ENCODE assay signal across 16 cellular contexts in genomic region chr6:109662192-109662591, GRCh38. TPM values are rescaled to one million over a fixed set of nuclear protein-coding genes. Genes with fewer than 3 reads are reported as not detected.
DNase-seq lines count a peak whose midpoint lies in the region; FAIRE-seq and TF ChIP-seq lines count a peak whose summit lies in the region.
"Had no signal": no experiment of that assay in that cellular context is flagged by ENCODE, and none has a peak within 500 bp of the region (broad histone marks: within the 10 kb centered on the region; RNA-seq: fewer than 3 reads in every experiment).

No MANE protein-coding gene starts in this region.

- DNase-seq in ELR (ENCODE audit: low read depth): peak; percentile 63
- DNase-seq in M059J (ENCODE audit: low read depth): peak; percentile 21
- peak; percentile 45 for DNase-seq in dermis blood vessel endothelial cell
- no peak for DNase-seq in keratinocyte (ENCODE audit: low read depth, low spot score)
- no peak for DNase-seq in NCI-H1092 treated with DMSO at 0.1 percent for 48 hours (lab: John Stamatoyannopoulos, UW)
- no peak for DNase-seq in DMS79 (lab: John Stamatoyannopoulos, UW)
- no peak for DNase-seq in dorsolateral prefrontal cortex
- DNase-seq: C1 segment of cervical spinal cord, DMS 273 treated with DMSO at 0.1 percent for 48 hours, NCI-H1048, NCI-H1694, NCI-H524, Peyer's patch, SHP77 had no signal

- H3K27ac ChIP-seq in keratinocyte (ENCODE audit: control insufficient read depth, insufficient read depth, low read length): no peak overlapping the region
- no peak overlapping the region for H3K27ac ChIP-seq in dorsolateral prefrontal cortex
- H3K27ac ChIP-seq: A549, Peyer's patch had no signal

- peaks cover 30% of the 10 kb centered on the region for H3K4me1 ChIP-seq in keratinocyte (ENCODE audit: control insufficient read depth, extremely low read depth, insufficient read depth, low read length)
- H3K4me1 ChIP-seq: A549, Peyer's patch had no signal

- dilution Hi-C loops in keratinocyte (cut with MboI; ENCODE audit: extremely low pct_ligation_motif_present, low sequenced_read_pairs): no loop called here

- H3K4me3 ChIP-seq in keratinocyte (ENCODE audit: control insufficient read depth in 2 of 3, extremely low read depth in 1 of 3, insufficient read depth in 2 of 3, low read depth in 1 of 3, low read length in 3 of 3) (no peak overlapping the region), dorsolateral prefrontal cortex (no peak overlapping the region)
- H3K4me3 ChIP-seq: A549, K562, Peyer's patch had no signal

- H3K9me3 ChIP-seq in keratinocyte (ENCODE audit: control insufficient read depth, low read depth, low read length): no peaks in the 10 kb centered on the region
- H3K9me3 ChIP-seq: A549, Peyer's patch had no signal

- TF ChIP-seq CTCF in keratinocyte (optimal IDR thresholded peaks at IDR 0.05 in 1 of 3, IDR thresholded peaks at IDR 0.05 in 1 of 3, conservative IDR thresholded peaks at IDR 0.05 in 1 of 3; ENCODE audit: extremely low read depth in 1 of 3, insufficient read depth in 2 of 3, low read length in 3 of 3): no peak
- TF ChIP-seq CTCF in dorsolateral prefrontal cortex (IDR thresholded peaks at IDR 0.05 in 54 of 56, conservative IDR thresholded peaks at IDR 0.05 in 2 of 56; ENCODE audit: low read depth in 1 of 56, partially characterized antibody in 56 of 56): no peak

- H3K9me1 ChIP-seq in keratinocyte (ENCODE audit: control insufficient read depth, extremely low read depth, insufficient read depth, low read length): no peaks in the 10 kb centered on the region

- no peak overlapping the region for H2AFZ ChIP-seq in keratinocyte (ENCODE audit: control insufficient read depth, low read length)

- intact Hi-C loops in dorsolateral prefrontal cortex (cut with DNase I): no loop called here

- peak; percentile 94 for FAIRE-seq in keratinocyte (lab: Jason Lieb, UNC)
- FAIRE-seq: A549, K562 had no signal

- H3K36me3 ChIP-seq in keratinocyte (ENCODE audit: control insufficient read depth in 2 of 2, extremely low read depth in 1 of 2, insufficient read depth in 2 of 2, low read length in 2 of 2): no peaks in the 10 kb centered on the region
- H3K36me3 ChIP-seq: Peyer's patch had no signal

- no peak overlapping the region for H3K4me2 ChIP-seq in keratinocyte (ENCODE audit: control insufficient read depth, extremely low read depth, insufficient read depth, low read depth, low read length)
- H3K4me2 ChIP-seq: A549 had no signal

- H3K27me3 ChIP-seq in keratinocyte (ENCODE audit: control insufficient read depth, extremely low read depth, insufficient read depth, low read length) (no peaks in the 10 kb centered on the region), dorsolateral prefrontal cortex (no peaks in the 10 kb centered on the region)
- H3K27me3 ChIP-seq: Peyer's patch had no signal

- no peak overlapping the region for H3K9ac ChIP-seq in keratinocyte (ENCODE audit: control insufficient read depth, extremely low read depth, insufficient read depth, low read length)

- no peaks in the 10 kb centered on the region for H4K20me1 ChIP-seq in keratinocyte (ENCODE audit: control insufficient read depth, extremely low read depth, insufficient read depth, low read length)

- no peaks in the 10 kb centered on the region for H3K79me2 ChIP-seq in keratinocyte (ENCODE audit: control insufficient read depth, insufficient read depth, low read length)

RNA-seq across cellular contexts. Expression of gene AK9, which starts 28.8 kb away (rescaled TPM):
- 1.2 and 3.7 TPM in 2 replicates for total RNA-seq in M059J (2014; rRNA removed; shearing (Covaris generic))
- total RNA-seq in dermis blood vessel endothelial cell (2.9 and 13.1 TPM in 2 replicates), dorsolateral prefrontal cortex (10 to 100 TPM; 19.7 to 45.7 (median 26.7) TPM)
- 0.94 to 1.8 TPM (median 1.2 TPM) in 3 replicates for polyA plus RNA-seq in keratinocyte
- polyA plus RNA-seq in keratinocyte (2011; ENCODE audit: low read depth): 15.6 TPM
- polyA plus RNA-seq in keratinocyte (2011; cell fraction: cytosol; rRNA removed): 0.71 and 1.7 TPM in 2 replicates
- 1.3 and 2.3 TPM in 2 replicates for polyA plus RNA-seq in keratinocyte (2011; cell fraction: nucleus; rRNA removed)
- 0.60 and 3.7 TPM in 2 replicates for polyA plus RNA-seq in keratinocyte (2012; ENCODE audit: low replicate concordance)
- polyA minus RNA-seq in keratinocyte: 0.23 to 1.0 TPM (median 0.86 TPM) in 3 replicates
- polyA minus RNA-seq in keratinocyte (2011; cell fraction: cytosol; rRNA and poly(A)+ RNA removed): not detected
- polyA minus RNA-seq in keratinocyte (2011; cell fraction: nucleus; rRNA and poly(A)+ RNA removed): 0.32 and 1.5 TPM in 2 replicates

RNA-seq across cellular contexts. Expression of gene FIG4, which starts 28.9 kb away (rescaled TPM):
- total RNA-seq in M059J (2014; rRNA removed; shearing (Covaris generic)): 12.4 and 15.4 TPM in 2 replicates
- total RNA-seq in dermis blood vessel endothelial cell (11.6 and 13.6 TPM in 2 replicates), dorsolateral prefrontal cortex (10 to 100 TPM; 19.4 to 57.3 (median 37.9) TPM)
- polyA plus RNA-seq in keratinocyte: 8.6 to 12.8 TPM (median 12.6 TPM) in 3 replicates
- polyA plus RNA-seq in keratinocyte (2011; ENCODE audit: low read depth): 26.1 TPM
- polyA plus RNA-seq in keratinocyte (2011; cell fraction: cytosol; rRNA removed): 8.4 and 14.1 TPM in 2 replicates
- polyA plus RNA-seq in keratinocyte (2011; cell fraction: nucleus; rRNA removed): 13.2 and 15.0 TPM in 2 replicates
- polyA plus RNA-seq in keratinocyte (2012; ENCODE audit: low replicate concordance): 7.4 and 10.7 TPM in 2 replicates
- 3.4 to 14.8 TPM (median 10.9 TPM) in 3 replicates for polyA minus RNA-seq in keratinocyte
- 9.8 TPM for polyA minus RNA-seq in keratinocyte (2011; cell fraction: cytosol; rRNA and poly(A)+ RNA removed)
- polyA minus RNA-seq in keratinocyte (2011; cell fraction: nucleus; rRNA and poly(A)+ RNA removed): 8.1 and 20.2 TPM in 2 replicates

Comparison
In these comparisons a context has a peak if more than half of its experiments do, and no peak if none do; other contexts are left out.
1. DNase-seq: peak in ELR (single experiment), M059J (single experiment) and dermis blood vessel endothelial cell (single experiment); none in keratinocyte (single experiment), NCI-H1092 treated with DMSO at 0.1 percent for 48 hours (single experiment), DMS79 (single experiment) and dorsolateral prefrontal cortex (0 of 10).